Comparison of ENCODE assay signal across 22 cellular contexts in genomic region chr5:126188804-126189203, GRCh38.
DNase-seq lines count a peak whose midpoint lies in the region; ATAC-seq, FAIRE-seq and TF ChIP-seq lines count a peak whose summit lies in the region.
"Had no signal": no experiment of that assay in that cellular context is flagged by ENCODE, and none has a peak within 500 bp of the region (broad histone marks: within the 10 kb centered on the region; RNA-seq: fewer than 3 reads in every experiment).

No MANE protein-coding gene starts in this region.

- no peaks in the 10 kb centered on the region for H3K79me2 ChIP-seq in HepG2 (ENCODE audit: insufficient read depth, low read length)

- no peak overlapping the region for H3K4me3 ChIP-seq in HepG2 (replicated peaks in 1 of 3; ENCODE audit: insufficient read depth in 1 of 3, low read depth in 2 of 3, low read length in 3 of 3)
- H3K4me3 ChIP-seq in right lobe of liver, result no peak overlapping the region
- H3K4me3 ChIP-seq in bronchial epithelial cell (ENCODE audit: low read depth, low read length), result no peak overlapping the region
- H3K4me3 ChIP-seq in uterus, result no peak overlapping the region
- H3K4me3 ChIP-seq: PC-9 had no signal

- TF ChIP-seq EP300 in HepG2 (IDR thresholded peaks at IDR 0.05; ENCODE audit: low read depth in 2 of 2, low read length in 2 of 2), result no peak
- no peak for TF ChIP-seq EP300 in HepG2 (CRISPR knock-in tag; IDR thresholded peaks at IDR 0.05; ENCODE audit: borderline replicate concordance)

- 5% methylated on average over 2 of the region's 2 CpGs for WGBS in HepG2 (ENCODE audit: low lambda C conversion rate)
- WGBS in right lobe of liver (ENCODE audit: insufficient coverage, low coverage, low lambda C conversion rate, missing lambda C conversion rate), result 93% methylated on average over 2 of the region's 2 CpGs

- H3K9me3 ChIP-seq in HepG2 (ENCODE audit: low read length) (no peaks in the 10 kb centered on the region), right lobe of liver (no peaks in the 10 kb centered on the region), uterus (no peaks in the 10 kb centered on the region)

- no peak for ATAC-seq in HepG2
- ATAC-seq in right lobe of liver, result no peak
- ATAC-seq: CD8-positive, alpha-beta T cell had no signal

- no TSS peak for BruUV-seq in HepG2 (replicated peaks; lab: Mats Ljungman, UMichigan)

- DNase-seq in HepG2 (ENCODE audit: low spot score) (no peak), right lobe of liver (no peak), bronchial epithelial cell (ENCODE audit: low read depth) (peak; percentile 39), nephron progenitor cell (no peak), chondrocyte (ENCODE audit: low spot score) (no peak), uterus (no peak), mesenteric fat pad (ENCODE audit: low spot score) (no peak)
- DNase-seq in stimulated activated CD4-positive, alpha-beta T cell treated with anti-CD3 and anti-CD28 coated beads, Interleukin-2, amount 100 ng/mL, for 24 hours, result no peak
- DNase-seq: 8988T; CD8-positive, alpha-beta T cell; DND-41; GF-D8; HCEC 1CT; Kasumi-1; MV-4-11; NCI-H1417 treated with DMSO at 0.1 percent for 48 hours; NCI-H1930; NCI-H2171; NCI-H748 treated with DMSO at 0.1 percent for 48 hours; PC-9 had no signal

- H3K4me2 ChIP-seq in HepG2 (ENCODE audit: low read depth, low read length), result no peak overlapping the region
- H3K4me2 ChIP-seq: PC-9 had no signal

- H4K20me1 ChIP-seq in HepG2 (ENCODE audit: insufficient read depth, low read length), result no peaks in the 10 kb centered on the region

- intact Hi-C loops in HepG2 (cut with micrococcal nuclease; ENCODE audit: unreplicated experiment), result no loop called here
- intact Hi-C loops in right lobe of liver (cut with DNase I), result no loop called here
- intact Hi-C loops in uterus (cut with DNase I; ENCODE audit: low total_unique reads), result no loop called here

- peaks cover 8% of the 10 kb centered on the region for H3K36me3 Mint-ChIP-seq in nephron progenitor cell (ENCODE audit: low read depth)
- H3K36me3 Mint-ChIP-seq in chondrocyte (ENCODE audit: low read depth), result no peaks in the 10 kb centered on the region
- H3K36me3 Mint-ChIP-seq: CD8-positive, alpha-beta T cell; IgD-negative memory B cell had no signal

- H2AFZ ChIP-seq in HepG2 (ENCODE audit: low read length), result no peak overlapping the region
- H2AFZ ChIP-seq: PC-9 had no signal

- TF ChIP-seq POLR2A in HepG2 (IDR thresholded peaks at IDR 0.05; ENCODE audit: insufficient read depth in 1 of 2, low read depth in 2 of 2, low read length in 2 of 2) (no peak), right lobe of liver (IDR thresholded peaks at IDR 0.05) (no peak), uterus (IDR thresholded peaks at IDR 0.05) (no peak)

- H3K27ac ChIP-seq in HepG2 (ENCODE audit: extremely low read length, insufficient read depth, low read length) (no peak overlapping the region), right lobe of liver (no peak overlapping the region), uterus (no peak overlapping the region)
- H3K27ac ChIP-seq: PC-9 had no signal

- H3K4me1 Mint-ChIP-seq in nephron progenitor cell (peaks cover 26% of the 10 kb centered on the region), chondrocyte (ENCODE audit: low read depth) (peaks cover 4% of the 10 kb centered on the region)
- H3K4me1 Mint-ChIP-seq: IgD-negative memory B cell had no signal

- H3K27me3 ChIP-seq in HepG2 (ENCODE audit: control insufficient read depth in 1 of 2, insufficient read depth in 2 of 2, low read length in 2 of 2) (no peaks in the 10 kb centered on the region), right lobe of liver (no peaks in the 10 kb centered on the region), bronchial epithelial cell (ENCODE audit: control insufficient read depth, insufficient read depth, low read length) (no peaks in the 10 kb centered on the region), uterus (no peaks in the 10 kb centered on the region)

- POLR2A ChIA-PET in HepG2 (lab: Yijun Ruan, JAX), result no interaction called here

- peaks cover 15% of the 10 kb centered on the region for H3K9me3 Mint-ChIP-seq in nephron progenitor cell
- H3K9me3 Mint-ChIP-seq in chondrocyte (ENCODE audit: low read depth), result peaks cover 8% of the 10 kb centered on the region
- H3K9me3 Mint-ChIP-seq: IgD-negative memory B cell had no signal

- H3K27me3 Mint-ChIP-seq in nephron progenitor cell (ENCODE audit: low read depth, poor library complexity) (peaks cover 4% of the 10 kb centered on the region), chondrocyte (ENCODE audit: low read depth) (no peaks in the 10 kb centered on the region)
- H3K27me3 Mint-ChIP-seq: IgD-negative memory B cell had no signal

- FAIRE-seq in HepG2 (lab: Jason Lieb, UNC) (no peak), bronchial epithelial cell (lab: Jason Lieb, UNC) (no peak)
- FAIRE-seq: GM12892 had no signal

- in situ Hi-C loops in HepG2 (cut with HindIII; ENCODE audit: extremely low pct_ligation_motif_present, low pct_unique_long_range_greater_than_20kb), result no loop called here

- H3K27ac Mint-ChIP-seq in nephron progenitor cell, result peak overlapping the region; percentile 84
- no peak overlapping the region for H3K27ac Mint-ChIP-seq in chondrocyte (ENCODE audit: unreplicated experiment)
- H3K27ac Mint-ChIP-seq: CD8-positive, alpha-beta T cell; IgD-negative memory B cell had no signal

- no peak overlapping the region for H3K9ac ChIP-seq in HepG2 (ENCODE audit: insufficient read depth, low read depth, low read length)

- TF ChIP-seq RAD21 in HepG2 (CRISPR knock-in tag; IDR thresholded peaks at IDR 0.05), result no peak

- H3K4me1 ChIP-seq in HepG2 (ENCODE audit: insufficient read depth, low read length) (no peaks in the 10 kb centered on the region), right lobe of liver (no peaks in the 10 kb centered on the region), uterus (no peaks in the 10 kb centered on the region)

- H3K4me3 Mint-ChIP-seq in nephron progenitor cell (no peak overlapping the region), chondrocyte (ENCODE audit: unreplicated experiment) (no peak overlapping the region)
- H3K4me3 Mint-ChIP-seq: CD8-positive, alpha-beta T cell; IgD-negative memory B cell had no signal

- H3K36me3 ChIP-seq in HepG2 (replicated peaks in 1 of 2; ENCODE audit: control insufficient read depth in 1 of 2, insufficient read depth in 2 of 2, low read length in 2 of 2) (no peaks in the 10 kb centered on the region), right lobe of liver (no peaks in the 10 kb centered on the region), bronchial epithelial cell (ENCODE audit: control insufficient read depth, insufficient read depth, low read length) (no peaks in the 10 kb centered on the region), uterus (no peaks in the 10 kb centered on the region)

- TF ChIP-seq CTCF in HepG2 (CRISPR knock-in tag; IDR thresholded peaks at IDR 0.05), result no peak
- TF ChIP-seq CTCF in right lobe of liver (IDR thresholded peaks at IDR 0.05), result no peak
- TF ChIP-seq CTCF in bronchial epithelial cell (IDR thresholded peaks at IDR 0.05; ENCODE audit: insufficient read depth, low read length, severe bottlenecking), result no peak
- no peak for TF ChIP-seq CTCF in nephron progenitor cell (IDR thresholded peaks at IDR 0.05)
- no peak for TF ChIP-seq CTCF in chondrocyte (IDR thresholded peaks at IDR 0.05)
- no peak for TF ChIP-seq CTCF in uterus (IDR thresholded peaks at IDR 0.05)

- CTCF ChIA-PET in HepG2 (lab: Yijun Ruan, JAX; ENCODE audit: low intra/inter-chr PET ratio, low total read pairs), result no interaction called here

TF ChIP-seq in HepG2, 621 proteins besides CTCF, POLR2A, EP300 and RAD21:
- no peak for TF ChIP-seq SPEN (CRISPR knock-in tag; IDR thresholded peaks at IDR 0.05; ENCODE audit: low read depth)
- TF ChIP-seq MAFK (conservative IDR thresholded peaks at IDR 0.05 in 1 of 2, IDR thresholded peaks at IDR 0.05 in 1 of 2; ENCODE audit: low read length in 2 of 2), result peak; percentile 29 to 54; a peak in 3 of 4 replicates
TF ChIP-seq in HepG2: peak in this region for 1.
